In the genomic region with DNA sequence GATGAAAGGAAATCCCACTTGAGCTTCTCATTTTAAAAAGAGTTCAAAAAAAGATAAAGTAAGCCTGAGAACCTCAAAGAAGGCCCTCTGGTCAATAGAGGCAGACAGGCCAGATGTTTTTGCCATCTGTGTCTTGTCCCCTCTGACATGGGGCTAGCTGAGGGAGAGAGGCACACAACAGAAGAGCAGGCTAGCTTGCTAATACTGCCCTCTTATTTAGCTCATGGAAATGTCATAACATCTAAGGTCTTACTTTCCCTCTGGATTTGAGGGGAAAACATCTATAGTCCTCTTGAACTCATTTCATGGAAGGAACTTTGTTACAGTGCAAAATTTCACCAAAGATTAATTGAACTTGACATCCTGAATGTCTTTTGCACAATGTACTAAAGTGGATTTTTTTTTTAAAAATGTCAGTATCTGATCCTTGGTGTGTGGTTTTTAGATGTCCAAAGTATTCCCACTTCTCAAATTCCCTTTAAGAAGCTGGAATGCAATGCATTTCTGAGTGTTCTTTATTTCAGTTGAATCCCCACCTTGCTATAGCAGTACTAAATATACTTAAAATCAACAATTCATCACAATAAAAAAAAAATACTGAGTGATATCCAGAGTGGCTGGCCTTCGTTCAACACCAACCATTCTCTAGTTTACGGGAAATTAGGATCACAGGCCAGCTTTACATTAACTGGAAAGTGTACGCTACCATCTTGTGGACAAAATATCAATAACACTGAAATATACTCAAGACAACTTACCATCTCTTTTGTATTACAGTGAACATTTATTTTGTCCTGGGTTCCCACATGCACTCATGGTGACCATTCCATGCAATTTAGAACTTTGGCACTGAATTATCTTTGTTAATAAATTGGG, we compare ENCODE assay signal across 9 cellular contexts.
DNase-seq lines count a peak whose midpoint lies in the region; ATAC-seq and TF ChIP-seq lines count a peak whose summit lies in the region.
"Had no signal": no experiment of that assay in that cellular context is flagged by ENCODE, and none has a peak within 500 bp of the region (broad histone marks: within the 10 kb centered on the region; RNA-seq: fewer than 3 reads in every experiment).

No MANE protein-coding gene starts in this region.

- H3K4me1 ChIP-seq in adipocyte (ENCODE audit: control insufficient read depth, insufficient read depth, low read length), result peaks cover 15% of the 10 kb centered on the region

- no peak for ATAC-seq in GM21360 (IDR thresholded peaks at IDR 0.05; ENCODE audit: unreplicated experiment)

- intact Hi-C loops in head of caudate nucleus (cut with DNase I), result loop anchor here (10.0 kb wide), 1 partner anchor 546 kb away; a partner anchor contains a TSS

- H3K9ac ChIP-seq in adipocyte (ENCODE audit: low read length), result peak overlapping the region; percentile 13

- H3K4me3 ChIP-seq in LNCaP clone FGC (ENCODE audit: low read depth, low read length), result no peak overlapping the region
- H3K4me3 ChIP-seq in adipocyte (ENCODE audit: low read length), result no peak overlapping the region

- DNase-seq in EH (ENCODE audit: low read depth), result peak; percentile 66
- peak; percentile 56 for DNase-seq in LNCaP clone FGC (ENCODE audit: low read depth)
- peak; percentile 88 for DNase-seq in adipocyte (ENCODE audit: low read depth)
- DNase-seq in midbrain (lab: John Stamatoyannopoulos, UW), result peak; percentile 4
- no peak for DNase-seq in head of caudate nucleus
- DNase-seq in SKM-1 (lab: John Stamatoyannopoulos, UW; ENCODE audit: unreplicated experiment), result no peak
- DNase-seq in RPMI8226, result no peak
- DNase-seq: activated CD4-positive, alpha-beta T cell treated with anti-CD3 and anti-CD28 coated beads, Interleukin-2, amount 10 ng/mL, durations not matched to agents 7 days and 5 days had no signal

- H3K9me3 ChIP-seq in adipocyte (ENCODE audit: control insufficient read depth, low read length), result peaks cover 4% of the 10 kb centered on the region

- H3K36me3 ChIP-seq in adipocyte (ENCODE audit: control insufficient read depth, insufficient read depth, low read length, severe bottlenecking), result no peaks in the 10 kb centered on the region

- H3K27me3 ChIP-seq in adipocyte (replicated peaks; ENCODE audit: control insufficient read depth, insufficient read depth, low read length), result no peaks in the 10 kb centered on the region

- peak; percentile 67 for TF ChIP-seq CTCF in LNCaP clone FGC (IDR thresholded peaks at IDR 0.05; ENCODE audit: control insufficient read depth, extremely low read depth, insufficient read depth)

Comparison
In these comparisons a context has a peak if more than half of its experiments do, and no peak if none do; other contexts are left out.
1. DNase-seq: peak in EH (single experiment), LNCaP clone FGC (single experiment), adipocyte (single experiment) and midbrain (single experiment); none in head of caudate nucleus (0 of 42), SKM-1 (single experiment) and RPMI8226 (single experiment).